Comparison of ENCODE assay signal across 2 cellular contexts in genomic region chr1:74578101-74578500, GRCh38.
TF ChIP-seq lines count a peak whose summit lies in the region.

No MANE protein-coding gene starts in this region.

TF ChIP-seq in HepG2, 621 proteins besides CTCF, POLR2A, EP300 and RAD21:
- TF ChIP-seq CREB1 (IDR thresholded peaks at IDR 0.05) (peak; percentile 72), CREB1 (CRISPR knock-in tag; IDR thresholded peaks at IDR 0.05) (no peak), FOSL1 (CRISPR knock-in tag; IDR thresholded peaks at IDR 0.05; ENCODE audit: borderline replicate concordance) (no peak)

TF ChIP-seq in HEK293, 187 proteins besides CTCF, POLR2A, EP300 and RAD21:
- TF ChIP-seq SP2 (tag by site-specific recombination; IDR thresholded peaks at IDR 0.05) = no peak
- TF ChIP-seq ZNF692 (tag by site-specific recombination; IDR thresholded peaks at IDR 0.05) = no peak
- peak; percentile 55; the same call in 1 of the 2 replicates for TF ChIP-seq ZNF513 (tag by site-specific recombination; IDR thresholded peaks at IDR 0.05)
- TF ChIP-seq ZNF18 (tag by site-specific recombination; IDR thresholded peaks at IDR 0.05) = no peak
